ENCODE assay signal across 19 cellular contexts in the genomic region with DNA sequence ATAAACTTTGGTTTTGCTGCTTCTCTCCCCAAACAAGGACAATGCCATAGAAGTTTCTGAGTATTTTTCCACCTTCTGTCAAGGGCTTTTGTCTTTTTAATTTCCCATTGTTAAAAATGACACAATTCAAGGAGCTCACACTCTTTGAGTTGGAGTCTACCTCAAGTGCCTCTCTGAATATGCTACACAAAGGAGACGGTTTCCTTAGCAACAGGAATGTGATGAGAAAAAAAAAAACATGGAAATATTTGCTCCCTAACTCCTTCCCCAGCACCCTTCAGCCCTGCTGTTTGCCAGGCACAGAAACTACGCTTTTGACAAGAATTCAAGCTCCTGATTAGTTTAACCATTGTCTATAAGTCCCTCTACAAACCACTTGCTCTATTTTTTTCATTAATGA.
A peak's percentile ranks its signal among the peaks of the same experiment; 100 is the strongest.
DNase-seq lines count a peak whose midpoint lies in the region; ATAC-seq and TF ChIP-seq lines count a peak whose summit lies in the region.
"Had no signal": no experiment of that assay in that cellular context is flagged by ENCODE, and none has a peak within 500 bp of the region (broad histone marks: within the 10 kb centered on the region; RNA-seq: fewer than 3 reads in every experiment).

No MANE protein-coding gene starts in this region.

- no peak for TF ChIP-seq CTCF in natural killer cell (IDR thresholded peaks at IDR 0.05)

- no peak overlapping the region for H2AK5ac ChIP-seq in neuronal stem cell (ENCODE audit: low read depth, low read length)

- H3K27me3 ChIP-seq in NT2/D1 (ENCODE audit: insufficient read depth, insufficient read length) (no peaks in the 10 kb centered on the region), iPS-18a (ENCODE audit: control insufficient read depth, insufficient read depth, low read length) (no peaks in the 10 kb centered on the region), neuronal stem cell (ENCODE audit: control insufficient read depth in 3 of 3, insufficient read depth in 3 of 3, low read depth in 1 of 3, low read length in 3 of 3) (no peaks in the 10 kb centered on the region), right cardiac atrium (ENCODE audit: control insufficient read depth, insufficient read depth) (no peaks in the 10 kb centered on the region)
- H3K27me3 ChIP-seq: BLaER1 treated with 17β-estradiol and CSF1 and Interleukin-3, amounts not matched to agents 10 nM and 100 nM; SJSA1 had no signal

- ATAC-seq in natural killer cell, result no peak
- no peak for ATAC-seq in right cardiac atrium
- ATAC-seq: GM12878, PC-3 had no signal

- WGBS in neuronal stem cell (ENCODE audit: extremely low coverage in 2 of 2, insufficient read length in 2 of 2, insufficient replicate concordance in 1 of 2), 2 donors, result no CpG with 5 or more reads among the region's 2 CpGs
- 47% methylated on average over 2 of the region's 2 CpGs for WGBS in right cardiac atrium

- no peak overlapping the region for H3K4ac ChIP-seq in neuronal stem cell (ENCODE audit: low read length)

- H3K4me1 ChIP-seq in NT2/D1 (ENCODE audit: insufficient read depth, insufficient read length) (no peaks in the 10 kb centered on the region), iPS-18a (ENCODE audit: control insufficient read depth, low read depth, low read length) (peaks cover 16% of the 10 kb centered on the region), neuronal stem cell (ENCODE audit: control insufficient read depth in 2 of 2, insufficient read depth in 1 of 2, low read depth in 1 of 2, low read length in 2 of 2) (peaks cover 6 to 28% of the 10 kb centered on the region in 2 donors), right cardiac atrium (ENCODE audit: control insufficient read depth, insufficient read depth, low read length) (no peaks in the 10 kb centered on the region)
- H3K4me1 ChIP-seq: BLaER1 treated with 17β-estradiol and CSF1 and Interleukin-3, amounts not matched to agents 10 nM and 100 nM; SJSA1 had no signal

- H3K9me3 ChIP-seq in NT2/D1 (ENCODE audit: insufficient read depth, low read length), result no peaks in the 10 kb centered on the region
- H3K9me3 ChIP-seq in iPS-18a (ENCODE audit: control insufficient read depth, low read depth, low read length), result no peaks in the 10 kb centered on the region
- H3K9me3 ChIP-seq in neuronal stem cell (replicated peaks in 1 of 2; ENCODE audit: control insufficient read depth in 2 of 2, insufficient read depth in 1 of 2, low read depth in 1 of 2, low read length in 2 of 2), result no peaks in the 10 kb centered on the region
- no peaks in the 10 kb centered on the region for H3K9me3 ChIP-seq in right cardiac atrium (ENCODE audit: control insufficient read depth, low read length)
- H3K9me3 ChIP-seq: BLaER1 treated with 17β-estradiol and CSF1 and Interleukin-3, amounts not matched to agents 10 nM and 100 nM; SJSA1 had no signal

- no peaks in the 10 kb centered on the region for H3K36me3 Mint-ChIP-seq in natural killer cell

- H2BK15ac ChIP-seq in neuronal stem cell (ENCODE audit: low read length), result no peak overlapping the region

- no peak overlapping the region for H3K9ac ChIP-seq in NT2/D1 (ENCODE audit: insufficient read length, low read depth)
- no peak overlapping the region for H3K9ac ChIP-seq in iPS-18a (ENCODE audit: low read length)
- no peak overlapping the region for H3K9ac ChIP-seq in neuronal stem cell (ENCODE audit: low read depth, low read length, poor library complexity)
- H3K9ac ChIP-seq: BLaER1 treated with 17β-estradiol and CSF1 and Interleukin-3, amounts not matched to agents 10 nM and 100 nM had no signal

- H2BK5ac ChIP-seq in neuronal stem cell (ENCODE audit: low read length), result no peak overlapping the region

- H3K4me3 ChIP-seq in NT2/D1 (ENCODE audit: insufficient read length, low read depth), result no peak overlapping the region
- H3K4me3 ChIP-seq in iPS-18a (ENCODE audit: low read length), result no peak overlapping the region
- H3K4me3 ChIP-seq in neuronal stem cell (ENCODE audit: low read length in 2 of 2), result no peak overlapping the region
- no peak overlapping the region for H3K4me3 ChIP-seq in right cardiac atrium (ENCODE audit: low read length)
- H3K4me3 ChIP-seq: BLaER1 treated with 17β-estradiol and CSF1 and Interleukin-3, amounts not matched to agents 10 nM and 100 nM; GM12878; SJSA1 had no signal

- H4K91ac ChIP-seq in neuronal stem cell (ENCODE audit: low read depth, low read length, poor library complexity), result no peak overlapping the region

- no peak overlapping the region for H3K18ac ChIP-seq in neuronal stem cell (ENCODE audit: low read length)

- no peak overlapping the region for H2BK12ac ChIP-seq in neuronal stem cell (ENCODE audit: low read length)

- intact Hi-C loops in natural killer cell (cut with micrococcal nuclease), result no loop called here
- intact Hi-C loops in right cardiac atrium (cut with DNase I), result no loop called here

- H3K36me3 ChIP-seq in NT2/D1 (ENCODE audit: insufficient read depth, insufficient read length, low read length) (no peaks in the 10 kb centered on the region), iPS-18a (ENCODE audit: control insufficient read depth, low read depth, low read length) (no peaks in the 10 kb centered on the region), neuronal stem cell (replicated peaks in 1 of 2; ENCODE audit: control insufficient read depth in 2 of 2, insufficient read depth in 2 of 2, low read length in 2 of 2) (no peaks in the 10 kb centered on the region)
- H3K36me3 ChIP-seq: SJSA1 had no signal

- peak overlapping the region; percentile 19 for H2AFZ ChIP-seq in neuronal stem cell (ENCODE audit: low read length)

- no peak overlapping the region for H2BK120ac ChIP-seq in neuronal stem cell (ENCODE audit: low read depth, low read length)

- H3K4me1 Mint-ChIP-seq in natural killer cell, result no peaks in the 10 kb centered on the region

- H3K14ac ChIP-seq in neuronal stem cell (ENCODE audit: low read length), result no peak overlapping the region

- H3K4me3 Mint-ChIP-seq in natural killer cell, result no peak overlapping the region

- no peak overlapping the region for H3K4me2 ChIP-seq in neuronal stem cell (ENCODE audit: insufficient read depth, low read length, poor library complexity, severe bottlenecking)
- H3K4me2 ChIP-seq: BLaER1 treated with 17β-estradiol and CSF1 and Interleukin-3, amounts not matched to agents 10 nM and 100 nM had no signal

- no peak overlapping the region for H3K27ac Mint-ChIP-seq in natural killer cell

- no peaks in the 10 kb centered on the region for H3K27me3 Mint-ChIP-seq in natural killer cell (ENCODE audit: low read depth in 2 of 2)

- H4K8ac ChIP-seq in neuronal stem cell (ENCODE audit: low read depth, low read length), result no peak overlapping the region

- no peak overlapping the region for H3K23ac ChIP-seq in neuronal stem cell (ENCODE audit: low read depth, low read length, poor library complexity)

- no peaks in the 10 kb centered on the region for H3K79me1 ChIP-seq in neuronal stem cell (ENCODE audit: low read depth, low read length)

- DNase-seq in DMS53 (lab: John Stamatoyannopoulos, UW), result peak; percentile 65
- DNase-seq in DMS53 treated with DMSO at 0.1 percent for 48 hours (lab: John Stamatoyannopoulos, UW; ENCODE audit: unreplicated experiment), result no peak
- DNase-seq in NT2/D1 (ENCODE audit: low read depth, low spot score), result peak; percentile 38
- DNase-seq in neuronal stem cell (ENCODE audit: low spot score), result peak; percentile 21
- DNase-seq in natural killer cell, result no peak
- DNase-seq in NCI-H446 treated with DMSO at 0.1 percent for 48 hours (lab: John Stamatoyannopoulos, UW), result no peak
- DNase-seq in right cardiac atrium, result no peak
- DNase-seq: 8988T; DMS 273 treated with DMSO at 0.1 percent for 48 hours; NCI-H1048; NCI-H1694; NCI-H2171 treated with DMSO at 0.1 percent for 48 hours; NCI-H510A treated with DMSO at 0.1 percent for 48 hours; NK-92 treated with Interleukin-12 subunit alpha and Interleukin-12 subunit beta, amount 100 ng/mL, for 24 hours; PC-3 had no signal

- H3K27ac ChIP-seq in iPS-18a (ENCODE audit: low read length), result peak overlapping the region; percentile 24
- H3K27ac ChIP-seq in neuronal stem cell (replicated peaks; ENCODE audit: low read length), result peak overlapping the region; percentile 17
- no peak overlapping the region for H3K27ac ChIP-seq in right cardiac atrium (ENCODE audit: low read length)
- H3K27ac ChIP-seq: BLaER1 treated with 17β-estradiol and CSF1 and Interleukin-3, amounts not matched to agents 10 nM and 100 nM; SJSA1 had no signal

- peaks cover 9 to 11% of the 10 kb centered on the region in 2 donors for H3K9me3 Mint-ChIP-seq in natural killer cell

Comparison
In these comparisons a context has a peak if more than half of its experiments do, and no peak if none do; other contexts are left out.
1. DNase-seq: peak in DMS53 (single experiment), NT2/D1 (single experiment) and neuronal stem cell (single experiment); none in DMS53 treated with DMSO at 0.1 percent for 48 hours (single experiment), natural killer cell (single experiment), NCI-H446 treated with DMSO at 0.1 percent for 48 hours (single experiment) and right cardiac atrium (0 of 3).